ENCODE assay signal across 13 cellular contexts in the genomic region with DNA sequence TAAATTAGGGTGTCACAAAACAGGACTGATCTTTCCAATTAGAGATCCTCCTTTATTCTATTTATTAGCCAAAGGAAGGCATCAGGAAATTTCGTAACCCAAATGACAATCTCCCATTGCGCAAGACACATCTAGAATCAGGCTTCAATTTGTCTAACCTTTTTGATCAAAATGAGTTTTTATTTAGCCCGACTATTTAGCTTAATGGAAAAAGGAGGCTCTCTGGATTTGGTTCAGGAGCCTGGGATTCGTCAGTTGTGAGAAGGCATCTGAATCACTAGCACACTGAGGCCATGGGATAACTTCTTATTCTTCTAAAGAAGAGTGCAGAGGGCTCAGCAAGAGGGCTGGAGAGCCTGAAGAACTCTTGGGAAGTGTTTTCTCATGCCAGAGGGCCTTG.
DNase-seq lines count a peak whose midpoint lies in the region; ATAC-seq and TF ChIP-seq lines count a peak whose summit lies in the region.
"Had no signal": no experiment of that assay in that cellular context is flagged by ENCODE, and none has a peak within 500 bp of the region (broad histone marks: within the 10 kb centered on the region; RNA-seq: fewer than 3 reads in every experiment).

No MANE protein-coding gene starts in this region.

- H3K9ac ChIP-seq in stomach smooth muscle (ENCODE audit: low read length in 2 of 2): no peak overlapping the region
- H3K9ac ChIP-seq: BLaER1 had no signal

- no peaks in the 10 kb centered on the region for H3K4me1 ChIP-seq in left lung
- H3K4me1 ChIP-seq in stomach smooth muscle (ENCODE audit: control insufficient read depth, insufficient read depth, low read length): no peaks in the 10 kb centered on the region
- H3K4me1 ChIP-seq: BLaER1, HAP-1 had no signal

- TF ChIP-seq RAD21 in Ishikawa (IDR thresholded peaks at IDR 0.05; ENCODE audit: low read depth): no peak

- TF ChIP-seq CTCF in epithelial cell of esophagus (IDR thresholded peaks at IDR 0.05; ENCODE audit: insufficient read depth, low read depth, low read length, missing control alignments) (no peak), left lung (IDR thresholded peaks at IDR 0.05) (no peak)

- H3K36me3 ChIP-seq in left lung: no peaks in the 10 kb centered on the region
- H3K36me3 ChIP-seq in stomach smooth muscle (ENCODE audit: control insufficient read depth in 2 of 2, insufficient read depth in 2 of 2, low read length in 2 of 2): no peaks in the 10 kb centered on the region
- H3K36me3 ChIP-seq: BLaER1, HAP-1 had no signal

- intact Hi-C loops in left lung (cut with DNase I): no loop called here

- DNase-seq in epithelial cell of esophagus (ENCODE audit: low read depth) (peak; percentile 53), left lung (no peak), inferior parietal cortex (ENCODE audit: extremely low spot score) (no peak), ACHN (no peak), NCI-H524 (lab: John Stamatoyannopoulos, UW) (no peak)
- DNase-seq: NCI-H1092 treated with DMSO at 0.1 percent for 48 hours, NCI-H1694 treated with DMSO at 0.1 percent for 48 hours, PC-9 had no signal

- TF ChIP-seq EP300 in Ishikawa (IDR thresholded peaks at IDR 0.05; ENCODE audit: borderline replicate concordance): no peak

- H3K9me3 ChIP-seq in left lung (no peaks in the 10 kb centered on the region), stomach smooth muscle (ENCODE audit: control insufficient read depth in 2 of 2, low read length in 2 of 2) (no peaks in the 10 kb centered on the region)
- H3K9me3 ChIP-seq: BLaER1, HAP-1 had no signal

- in situ Hi-C loops in ACHN (cut with HindIII; ENCODE audit: low pct_ligation_motif_present, low pct_unique_long_range_greater_than_20kb, low sequenced_read_pairs): no loop called here

- H3K27me3 ChIP-seq in left lung (no peaks in the 10 kb centered on the region), stomach smooth muscle (ENCODE audit: control insufficient read depth in 1 of 2, insufficient read depth in 2 of 2, low read length in 2 of 2) (no peaks in the 10 kb centered on the region)
- H3K27me3 ChIP-seq: BLaER1 had no signal

- ATAC-seq in left lung (peak; percentile 72), HG03159 (IDR thresholded peaks at IDR 0.05; ENCODE audit: unreplicated experiment) (no peak)

- H3K27ac ChIP-seq in left lung: no peak overlapping the region
- H3K27ac ChIP-seq in stomach smooth muscle (ENCODE audit: low read length): peak overlapping the region; percentile 6
- H3K27ac ChIP-seq: BLaER1, PC-9 had no signal

- H3K4me3 ChIP-seq in epithelial cell of esophagus (ENCODE audit: low read length): no peak overlapping the region
- H3K4me3 ChIP-seq in left lung: no peak overlapping the region
- H3K4me3 ChIP-seq in stomach smooth muscle (ENCODE audit: low read length in 2 of 2): no peak overlapping the region
- H3K4me3 ChIP-seq: BLaER1, HAP-1, PC-9 had no signal

TF ChIP-seq in Ishikawa, 13 proteins besides CTCF, POLR2A, EP300 and RAD21:
- TF ChIP-seq EGR1 (IDR thresholded peaks at IDR 0.05): no peak
- peak; percentile 80 for TF ChIP-seq CEBPB (IDR thresholded peaks at IDR 0.05)
